Comparison of ENCODE assay signal across 17 cellular contexts in genomic region chr1:111841189-111841588, GRCh38.
DNase-seq lines count a peak whose midpoint lies in the region; TF ChIP-seq lines count a peak whose summit lies in the region.
"Had no signal": no experiment of that assay in that cellular context is flagged by ENCODE, and none has a peak within 500 bp of the region (broad histone marks: within the 10 kb centered on the region; RNA-seq: fewer than 3 reads in every experiment).

No MANE protein-coding gene starts in this region.

- DNase-seq in LNCaP clone FGC (ENCODE audit: low read depth) (peak; percentile 56), mesenteric fat pad (ENCODE audit: low spot score) (peak; percentile 1), NCI-H128 (lab: John Stamatoyannopoulos, UW; ENCODE audit: unreplicated experiment) (no peak), T-helper 1 cell (no peak), NOMO-1 (lab: John Stamatoyannopoulos, UW; ENCODE audit: unreplicated experiment in 2 of 2) (no peak)
- DNase-seq: 8988T; ACHN; BE2C; C1 segment of cervical spinal cord; Caco-2; Calu3; CD4-positive, alpha-beta T cell; CD8-positive, alpha-beta T cell; DMS79 treated with DMSO at 0.1 percent for 48 hours; GF-D8 had no signal

- no peak overlapping the region for H3K4me3 ChIP-seq in LNCaP clone FGC (ENCODE audit: low read depth, low read length)
- H3K4me3 ChIP-seq: BLaER1 had no signal

- peak overlapping the region; percentile 68 for H3K27ac ChIP-seq in C4-2B
- H3K27ac ChIP-seq: BLaER1 had no signal

- no peak for TF ChIP-seq CTCF in C4-2B (conservative IDR thresholded peaks at IDR 0.05)
- TF ChIP-seq CTCF in LNCaP clone FGC (IDR thresholded peaks at IDR 0.05; ENCODE audit: control insufficient read depth, extremely low read depth, insufficient read depth), result no peak

Comparison
In these comparisons a context has a peak if more than half of its experiments do, and no peak if none do; other contexts are left out.
1. DNase-seq: peak in LNCaP clone FGC (single experiment) and mesenteric fat pad (single experiment); none in NCI-H128 (single experiment), T-helper 1 cell (0 of 5) and NOMO-1 (0 of 2).